ENCODE assay signal across 22 cellular contexts in the genomic region with DNA sequence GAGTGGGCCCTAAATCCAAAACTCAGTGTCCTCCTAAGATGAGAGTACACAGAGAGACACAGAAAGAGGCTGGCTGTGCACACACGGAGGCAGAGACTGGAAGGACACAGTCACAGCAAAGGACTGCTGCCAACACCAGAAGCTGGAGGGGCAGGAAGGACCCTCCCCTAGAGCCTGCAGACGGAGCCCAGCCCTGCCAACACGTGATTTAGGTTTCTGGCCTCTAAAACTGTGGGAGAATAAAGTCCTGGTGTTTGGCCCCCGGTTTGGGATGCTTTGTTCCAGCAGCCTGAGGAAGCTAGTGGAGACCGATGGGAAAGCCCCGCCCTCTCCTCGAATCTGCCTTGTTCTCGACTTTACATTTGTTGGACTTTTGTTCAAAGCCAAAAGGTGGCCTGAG. TPM values are rescaled to one million over a fixed set of nuclear protein-coding genes. Genes with fewer than 3 reads are reported as not detected.
A peak's percentile ranks its signal among the peaks of the same experiment; 100 is the strongest.
DNase-seq lines count a peak whose midpoint lies in the region; ATAC-seq and TF ChIP-seq lines count a peak whose summit lies in the region.
"Had no signal": no experiment of that assay in that cellular context is flagged by ENCODE, and none has a peak within 500 bp of the region (broad histone marks: within the 10 kb centered on the region; RNA-seq: fewer than 3 reads in every experiment).

No MANE protein-coding gene starts in this region.

- H3K79me2 ChIP-seq in MM.1S (ENCODE audit: low read length), result no peaks in the 10 kb centered on the region

- H3K36me3 ChIP-seq in gastrocnemius medialis, result no peaks in the 10 kb centered on the region
- no peaks in the 10 kb centered on the region for H3K36me3 ChIP-seq in MM.1S (replicated peaks; ENCODE audit: insufficient read depth, low read length)
- H3K36me3 ChIP-seq: SJCRH30 had no signal

- no peak for TF ChIP-seq POLR2A in gastrocnemius medialis (IDR thresholded peaks at IDR 0.05)

- ATAC-seq in right cardiac atrium (peak; percentile 27 to 63), gastrocnemius medialis (peak; percentile 11 to 60), GM19455 (IDR thresholded peaks at IDR 0.05; ENCODE audit: unreplicated experiment) (no peak)
- ATAC-seq: HepG2 had no signal

- H3K9ac ChIP-seq in MM.1S (ENCODE audit: low read length), result no peak overlapping the region
- H3K9ac ChIP-seq: KMS-11 had no signal

- H3K9me3 ChIP-seq in right cardiac atrium (ENCODE audit: control insufficient read depth, low read length) (no peaks in the 10 kb centered on the region), gastrocnemius medialis (peaks cover 0 to 3% (median 0%) of the 10 kb centered on the region in 3 donors), MM.1S (replicated peaks; ENCODE audit: insufficient read depth, low read length) (no peaks in the 10 kb centered on the region)
- H3K9me3 ChIP-seq: SJCRH30 had no signal

- in situ Hi-C loops in gastrocnemius medialis (cut with MboI; ENCODE audit: low sequenced_read_pairs in 4 of 4), result no loop called here

- no peak overlapping the region for H3K4me3 ChIP-seq in right cardiac atrium (ENCODE audit: low read length)
- no peak overlapping the region for H3K4me3 ChIP-seq in gastrocnemius medialis
- no peak overlapping the region for H3K4me3 ChIP-seq in MM.1S (ENCODE audit: low read length)
- H3K4me3 ChIP-seq: SJCRH30 had no signal

- no peaks in the 10 kb centered on the region for H3F3A ChIP-seq in MM.1S (ENCODE audit: insufficient read depth, low read length)

- DNase-seq in NCI-H2227 (lab: John Stamatoyannopoulos, UW; ENCODE audit: unreplicated experiment) (peak; percentile 58), right cardiac atrium (peak in 2 of 3 donors; percentile 41 to 50), gastrocnemius medialis (no peak), MM.1S (no peak), germinal center (ENCODE audit: low spot score) (no peak), NK-92 (lab: John Stamatoyannopoulos, UW; ENCODE audit: unreplicated experiment) (no peak)
- DNase-seq: AML-193, COR-L47, GF-D8, NCI-H1048, NCI-H2081, NCI-H524, OCI-M1, RPMI8226, SJCRH30 had no signal

- H3K27me3 ChIP-seq in right cardiac atrium (ENCODE audit: control insufficient read depth, insufficient read depth) (no peaks in the 10 kb centered on the region), gastrocnemius medialis (peaks cover 0 to 7% (median 0%) of the 10 kb centered on the region in 3 donors), MM.1S (replicated peaks; ENCODE audit: insufficient read depth, low read length) (no peaks in the 10 kb centered on the region)
- H3K27me3 ChIP-seq: SJCRH30 had no signal

- WGBS in right cardiac atrium, result 58% methylated on average over 8 of the region's 8 CpGs

- H4K20me1 ChIP-seq in MM.1S (ENCODE audit: insufficient read depth, low read length), result no peaks in the 10 kb centered on the region

- H3K4me2 ChIP-seq in MM.1S (ENCODE audit: low read depth, low read length), result no peak overlapping the region
- H3K4me2 ChIP-seq: KMS-11 had no signal

- H2AFZ ChIP-seq in MM.1S (ENCODE audit: low read length), result no peak overlapping the region

- H3K27ac ChIP-seq in cingulate gyrus (ENCODE audit: low read depth, low read length), result peak overlapping the region; percentile 75
- H3K27ac ChIP-seq in right cardiac atrium (ENCODE audit: low read length), result peak overlapping the region; percentile 65
- H3K27ac ChIP-seq in gastrocnemius medialis, result peak overlapping the region in 3 of 4 donors; percentile 58 to 75 (median 65)
- no peak overlapping the region for H3K27ac ChIP-seq in MM.1S (ENCODE audit: low read length)
- H3K27ac ChIP-seq: KMS-11, SJCRH30 had no signal

- TF ChIP-seq CTCF in gastrocnemius medialis (IDR thresholded peaks at IDR 0.05 in 4 of 5, conservative IDR thresholded peaks at IDR 0.05 in 1 of 5) (no peak), MM.1S (IDR thresholded peaks at IDR 0.05; ENCODE audit: low read length) (no peak)

- intact Hi-C loops in right cardiac atrium (cut with DNase I) (loop anchor here in 1 of 4 donors (10.0 kb wide), 1 partner anchor 360 kb away; no protein-coding TSS in a partner anchor), gastrocnemius medialis (cut with DNase I; ENCODE audit: low total_unique reads) (no loop called here)

- H3K4me1 ChIP-seq in right cardiac atrium (ENCODE audit: control insufficient read depth, insufficient read depth, low read length) (peaks cover 12% of the 10 kb centered on the region), gastrocnemius medialis (peaks cover 6 to 9% of the 10 kb centered on the region in 2 donors), MM.1S (ENCODE audit: low read length) (peaks cover 18% of the 10 kb centered on the region)
- H3K4me1 ChIP-seq: SJCRH30 had no signal

- no peaks in the 10 kb centered on the region for H3K9me2 ChIP-seq in MM.1S (replicated peaks; ENCODE audit: insufficient read depth, low read length)

RNA-seq across cellular contexts. Expression of a gene that starts 10.6 kb away (rescaled TPM):
- not detected for total RNA-seq in right cardiac atrium
- 0.05 TPM for polyA plus RNA-seq in right cardiac atrium
- total RNA-seq in gastrocnemius medialis, result not detected
- total RNA-seq: Daoy, H1, HepG2, M059J, SJCRH30 had no signal

RNA-seq across cellular contexts. Expression of a gene that starts 48.7 kb away (rescaled TPM):
- 10 to 100 TPM; 52.1 to 60.7 (median 55.0) TPM for total RNA-seq in right cardiac atrium
- 41.0 TPM for polyA plus RNA-seq in right cardiac atrium
- total RNA-seq in gastrocnemius medialis, result 10 to 100 TPM; 29.5 to 82.8 (median 31.6) TPM

RNA-seq across cellular contexts. Expression of a gene that starts 52.8 kb away (rescaled TPM):
- 10 to 100 TPM; 10.6 to 14.7 (median 12.9) TPM for total RNA-seq in right cardiac atrium
- polyA plus RNA-seq in right cardiac atrium, result 3.8 TPM
- 10 to 100 TPM in 2 of 4 donors, 1 to 10 TPM in 2; 5.9 to 11.4 (median 9.2) TPM for total RNA-seq in gastrocnemius medialis

Comparison
In these comparisons a context has a peak if more than half of its experiments do, and no peak if none do; other contexts are left out.
1. DNase-seq: peak in NCI-H2227 (single experiment) and right cardiac atrium (2 of 3); none in gastrocnemius medialis (0 of 2), MM.1S (single experiment), germinal center (single experiment) and NK-92 (single experiment).